21 cellular contexts compared by ENCODE assay signal in the genomic region with DNA sequence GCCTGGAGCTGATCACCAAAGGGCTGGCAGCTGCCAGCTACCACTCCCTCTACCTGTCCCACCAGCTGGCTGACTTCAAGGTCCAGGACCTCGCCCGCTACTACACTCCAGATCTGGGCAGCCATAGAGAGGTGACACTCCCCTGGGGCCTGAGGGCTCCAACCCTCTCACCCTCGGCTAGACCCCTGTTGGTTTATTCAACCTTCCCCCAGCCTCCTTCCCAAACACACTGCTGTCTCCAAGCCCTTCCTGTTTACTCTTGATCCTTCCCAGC. TPM values are rescaled to one million over a fixed set of nuclear protein-coding genes. Genes with fewer than 3 reads are reported as not detected.
"Had no signal": no experiment of that assay in that cellular context is flagged by ENCODE, and none has a peak within 500 bp of the region (broad histone marks: within the 10 kb centered on the region; RNA-seq: fewer than 3 reads in every experiment).

No MANE protein-coding gene starts in this region.

- H3K4me3 ChIP-seq: adrenal gland, lung, neural progenitor cell, ovary, thyroid gland, vagina had no signal

- H3K4me3 Mint-ChIP-seq: activated CD8-positive, alpha-beta T cell treated with anti-CD3 and anti-CD28 coated beads for 36 hours; activated naive CD4-positive, alpha-beta T cell treated with anti-CD3 and anti-CD28 coated beads, Interleukin-2, amount 50 U/mL, for 24 hours; activated T-cell treated with anti-CD3 and anti-CD28 coated beads, Interleukin-2, amount 50 U/mL, for 4 hours; immature natural killer cell; neural progenitor cell; stimulated activated memory B cell treated with anti-CD40 and anti-IgM and Interleukin-4, amounts not matched to agents 10 μg/mL and 1 μg/mL and 100 μg/mL, for 72 hours had no signal

- H3K27ac ChIP-seq: neural progenitor cell, ovary, thyroid gland, vagina, WERI-Rb-1 had no signal

- H3K36me3 Mint-ChIP-seq: activated naive CD4-positive, alpha-beta T cell treated with anti-CD3 and anti-CD28 coated beads, Interleukin-2, amount 50 U/mL, for 24 hours; immature natural killer cell; naive B cell; stimulated activated memory B cell treated with anti-CD40 and anti-IgM and Interleukin-4, amounts not matched to agents 10 μg/mL and 1 μg/mL and 100 μg/mL, for 72 hours had no signal

- H3K9me3 Mint-ChIP-seq: activated CD8-positive, alpha-beta T cell treated with anti-CD3 and anti-CD28 coated beads for 36 hours; activated naive CD4-positive, alpha-beta T cell treated with anti-CD3 and anti-CD28 coated beads, Interleukin-2, amount 50 U/mL, for 24 hours; activated T-cell treated with anti-CD3 and anti-CD28 coated beads, Interleukin-2, amount 50 U/mL, for 4 hours; stimulated activated memory B cell treated with anti-CD40 and anti-IgM and Interleukin-4, amounts not matched to agents 10 μg/mL and 1 μg/mL and 100 μg/mL, for 72 hours had no signal

- ATAC-seq: activated CD8-positive, alpha-beta T cell treated with anti-CD3 and anti-CD28 coated beads for 36 hours; activated T-cell treated with anti-CD3 and anti-CD28 coated beads, Interleukin-2, amount 50 U/mL, for 4 hours; stimulated activated memory B cell treated with anti-CD40 and anti-IgM and Interleukin-4, amounts not matched to agents 10 μg/mL and 1 μg/mL and 100 μg/mL, for 72 hours had no signal

- H3K36me3 ChIP-seq: adrenal gland, neural progenitor cell, ovary, thyroid gland, vagina, WERI-Rb-1 had no signal

- H3K27me3 ChIP-seq: ovary had no signal

- H3K27ac Mint-ChIP-seq: activated CD8-positive, alpha-beta T cell treated with anti-CD3 and anti-CD28 coated beads for 36 hours; activated naive CD4-positive, alpha-beta T cell treated with anti-CD3 and anti-CD28 coated beads, Interleukin-2, amount 50 U/mL, for 24 hours; immature natural killer cell; neural progenitor cell; stimulated activated memory B cell treated with anti-CD40 and anti-IgM and Interleukin-4, amounts not matched to agents 10 μg/mL and 1 μg/mL and 100 μg/mL, for 72 hours had no signal

- DNase-seq: activated CD8-positive, alpha-beta T cell treated with anti-CD3 and anti-CD28 coated beads for 36 hours; activated effector memory CD4-positive, alpha-beta T cell treated with anti-CD3 and anti-CD28 coated beads, Interleukin-2, amount 50 U/mL, for 16 hours; activated T-cell treated with anti-CD3 and anti-CD28 coated beads, Interleukin-2, amount 50 U/mL, for 4 hours; immature natural killer cell; midbrain; naive B cell; ovary; stimulated activated CD4-positive, alpha-beta T cell treated with anti-CD3 and anti-CD28 coated beads, Interleukin-12 subunit alpha, Interleukin-12 subunit beta, amount 100 ng/mL, for 4 hours; stimulated activated CD4-positive, alpha-beta T cell treated with anti-CD3 and anti-CD28 coated beads, Interleukin-2, amount 100 ng/mL, for 24 hours; thyroid gland; WERI-Rb-1 had no signal

- H3K9me3 ChIP-seq: adrenal gland, ovary, thyroid gland, vagina had no signal

RNA-seq across cellular contexts. Expression of gene ALOX12B, which starts 18.0 kb away (rescaled TPM):
- total RNA-seq: adrenal gland; fibroblast of lung; frontal cortex; sciatic nerve; T-helper 1 cell treated with Interleukin-12 subunit alpha and Interleukin-12 subunit beta and Interleukin-4 antibody, amounts not matched to agents 30 ng/mL and 1 ng/mL, for 36 hours; thyroid gland had no signal
- polyA plus RNA-seq: adrenal gland, fibroblast of lung, ovary had no signal

RNA-seq across cellular contexts. Expression of gene ALOX15B, which starts 30.7 kb away (rescaled TPM):
- total RNA-seq: fibroblast of lung; sciatic nerve; T-helper 1 cell treated with Interleukin-12 subunit alpha and Interleukin-12 subunit beta and Interleukin-4 antibody, amounts not matched to agents 30 ng/mL and 1 ng/mL, for 36 hours had no signal
- polyA plus RNA-seq: fibroblast of lung, immature natural killer cell had no signal

RNA-seq across cellular contexts. Expression of gene ALOXE3, which starts 48.8 kb away (rescaled TPM):
- total RNA-seq: activated T-cell treated with anti-CD3 and anti-CD28 coated beads, Interleukin-2, amount 50 U/mL, for 4 hours; adrenal gland; fibroblast of lung; ovary; sciatic nerve; T-helper 1 cell treated with Interleukin-12 subunit alpha and Interleukin-12 subunit beta and Interleukin-4 antibody, amounts not matched to agents 30 ng/mL and 1 ng/mL, for 36 hours; thyroid gland had no signal
- polyA plus RNA-seq: adrenal gland, immature natural killer cell had no signal

RNA-seq across cellular contexts. Expression of gene HES7, which starts 54.4 kb away (rescaled TPM):
- total RNA-seq: vagina had no signal
- polyA plus RNA-seq: fibroblast of lung, immature natural killer cell had no signal
